Comparison of ENCODE assay signal across 16 cellular contexts in the genomic region with DNA sequence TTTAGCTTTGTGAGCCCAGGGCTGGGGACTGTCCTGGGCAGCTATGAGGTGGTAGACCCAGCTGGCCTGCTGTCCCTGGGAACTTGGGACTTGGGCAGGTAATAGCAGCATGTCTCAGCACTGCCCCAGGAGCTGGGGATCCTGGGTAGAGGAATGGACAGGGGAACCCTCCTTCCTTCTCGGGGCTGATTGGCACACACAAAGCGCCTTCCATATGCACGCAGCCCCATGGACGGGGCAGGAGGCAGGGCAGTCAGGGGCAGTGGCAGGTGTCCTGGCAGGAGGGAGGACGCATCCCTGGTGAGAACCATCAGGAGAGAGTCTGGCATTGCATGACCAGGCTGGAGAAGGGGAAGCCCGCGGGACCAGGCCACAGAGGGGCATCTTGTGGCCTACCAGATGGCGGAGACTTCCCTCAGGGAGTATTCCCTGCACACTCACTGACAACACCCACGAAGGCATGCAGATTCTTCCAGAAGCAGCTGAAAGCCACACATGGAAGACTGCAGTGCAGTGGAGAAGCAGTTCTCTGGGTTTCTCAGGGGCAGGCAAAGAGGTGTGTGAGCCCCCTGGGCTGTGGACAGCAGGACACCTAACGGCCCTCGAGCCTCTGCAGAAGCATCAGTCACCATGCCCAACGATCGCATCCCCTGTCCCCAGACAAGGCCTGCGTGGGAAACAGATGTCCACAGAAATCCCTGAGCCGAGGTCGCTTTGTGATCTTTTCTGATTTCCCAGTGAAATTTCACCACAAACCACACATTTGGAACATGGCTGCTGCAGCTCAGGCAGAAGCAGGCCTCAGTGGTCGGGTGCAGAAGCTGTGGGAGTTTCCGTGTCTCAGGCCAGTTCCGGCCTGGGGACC. TPM values are rescaled to one million over a fixed set of nuclear protein-coding genes. Genes with fewer than 3 reads are reported as not detected.
DNase-seq lines count a peak whose midpoint lies in the region; ATAC-seq and TF ChIP-seq lines count a peak whose summit lies in the region.
"Had no signal": no experiment of that assay in that cellular context is flagged by ENCODE, and none has a peak within 500 bp of the region (broad histone marks: within the 10 kb centered on the region; RNA-seq: fewer than 3 reads in every experiment).

No MANE protein-coding gene starts in this region.

- H3K27ac ChIP-seq in WERI-Rb-1 = no peak overlapping the region

- peak; percentile 0 to 43 for DNase-seq in activated naive CD4-positive, alpha-beta T cell treated with anti-CD3 and anti-CD28 coated beads, Interleukin-2, amount 50 U/mL, for 72 hours (ENCODE audit: low spot score in 2 of 2)
- DNase-seq in activated naive CD4-positive, alpha-beta T cell treated with anti-CD3 and anti-CD28 coated beads, Interleukin-2, amount 10 ng/mL, durations not matched to agents 7 days and 5 days = no peak
- DNase-seq in WERI-Rb-1 (peak; percentile 14), myocyte (ENCODE audit: low read depth) (peak; percentile 59), type B pancreatic cell (ENCODE audit: extremely low spot score, unreplicated experiment) (peak; percentile 60), T-helper 9 cell (no peak)
- DNase-seq: activated T-cell treated with anti-CD3 and anti-CD28 coated beads for 4 hours, amniotic stem cell, DMS 273 treated with DMSO at 0.1 percent for 48 hours, GOT3, NCI-H2081, NCI-H748 treated with DMSO at 0.1 percent for 48 hours had no signal

- H3K27ac Mint-ChIP-seq in activated naive CD4-positive, alpha-beta T cell treated with anti-CD3 and anti-CD28 coated beads, Interleukin-2, amount 50 U/mL, for 72 hours = no peak overlapping the region
- no peak overlapping the region for H3K27ac Mint-ChIP-seq in activated naive CD4-positive, alpha-beta T cell treated with anti-CD3 and anti-CD28 coated beads, Interleukin-2, amount 10 ng/mL, durations not matched to agents 7 days and 5 days
- H3K27ac Mint-ChIP-seq in type B pancreatic cell = no peak overlapping the region
- H3K27ac Mint-ChIP-seq: dendritic cell treated with granulocyte-macrophage colony-stimulating factor and Interleukin-4, amounts not matched to agents 40 ng/mL and 50 ng/mL, for 4 days had no signal

- no peak for TF ChIP-seq CTCF in WERI-Rb-1 (IDR thresholded peaks at IDR 0.05; ENCODE audit: low read depth, low read length)
- no peak for TF ChIP-seq CTCF in type B pancreatic cell (conservative IDR thresholded peaks at IDR 0.05)

- no peaks in the 10 kb centered on the region for H3K9me3 Mint-ChIP-seq in activated naive CD4-positive, alpha-beta T cell treated with anti-CD3 and anti-CD28 coated beads, Interleukin-2, amount 50 U/mL, for 72 hours
- H3K9me3 Mint-ChIP-seq in activated naive CD4-positive, alpha-beta T cell treated with anti-CD3 and anti-CD28 coated beads, Interleukin-2, amount 10 ng/mL, durations not matched to agents 7 days and 5 days = no peaks in the 10 kb centered on the region
- peaks cover 7% of the 10 kb centered on the region for H3K9me3 Mint-ChIP-seq in type B pancreatic cell
- H3K9me3 Mint-ChIP-seq: dendritic cell treated with granulocyte-macrophage colony-stimulating factor and Interleukin-4, amounts not matched to agents 40 ng/mL and 50 ng/mL, for 4 days had no signal

- H3K36me3 ChIP-seq in WERI-Rb-1 = no peaks in the 10 kb centered on the region

- peaks cover 34% of the 10 kb centered on the region for H3K4me1 Mint-ChIP-seq in activated naive CD4-positive, alpha-beta T cell treated with anti-CD3 and anti-CD28 coated beads, Interleukin-2, amount 10 ng/mL, durations not matched to agents 7 days and 5 days
- peaks cover 27% of the 10 kb centered on the region for H3K4me1 Mint-ChIP-seq in type B pancreatic cell (ENCODE audit: unreplicated experiment)

- no peaks in the 10 kb centered on the region for H3K9me3 ChIP-seq in WERI-Rb-1 (ENCODE audit: severe bottlenecking)

- H3K36me3 Mint-ChIP-seq in activated naive CD4-positive, alpha-beta T cell treated with anti-CD3 and anti-CD28 coated beads, Interleukin-2, amount 50 U/mL, for 72 hours = no peaks in the 10 kb centered on the region
- no peaks in the 10 kb centered on the region for H3K36me3 Mint-ChIP-seq in activated naive CD4-positive, alpha-beta T cell treated with anti-CD3 and anti-CD28 coated beads, Interleukin-2, amount 10 ng/mL, durations not matched to agents 7 days and 5 days
- no peaks in the 10 kb centered on the region for H3K36me3 Mint-ChIP-seq in type B pancreatic cell

- CTCF ChIA-PET in activated naive CD4-positive, alpha-beta T cell treated with anti-CD3 and anti-CD28 coated beads, Interleukin-2, amount 10 ng/mL, durations not matched to agents 7 days and 5 days (lab: Charles Lee) = interaction anchor here (0.7 kb wide), 1 partner anchor 78 kb away, joined by 3 read pairs; no protein-coding TSS in a partner anchor

- ATAC-seq in activated naive CD4-positive, alpha-beta T cell treated with anti-CD3 and anti-CD28 coated beads, Interleukin-2, amount 50 U/mL, for 72 hours = no peak
- no peak for ATAC-seq in HG02623 (IDR thresholded peaks at IDR 0.05; ENCODE audit: unreplicated experiment)
- ATAC-seq in HG02840 (IDR thresholded peaks at IDR 0.05; ENCODE audit: low FRiP score, unreplicated experiment) = no peak

- no peak overlapping the region for H3K4me3 ChIP-seq in WERI-Rb-1 (ENCODE audit: low read depth, low read length)

- H3K27me3 ChIP-seq in WERI-Rb-1 (ENCODE audit: insufficient read depth, low read depth, severe bottlenecking) = no peaks in the 10 kb centered on the region

- H3K27me3 Mint-ChIP-seq in activated naive CD4-positive, alpha-beta T cell treated with anti-CD3 and anti-CD28 coated beads, Interleukin-2, amount 10 ng/mL, durations not matched to agents 7 days and 5 days = peaks cover 89% of the 10 kb centered on the region
- peaks cover 12% of the 10 kb centered on the region for H3K27me3 Mint-ChIP-seq in type B pancreatic cell

- H3K4me3 Mint-ChIP-seq in activated naive CD4-positive, alpha-beta T cell treated with anti-CD3 and anti-CD28 coated beads, Interleukin-2, amount 10 ng/mL, durations not matched to agents 7 days and 5 days = no peak overlapping the region
- H3K4me3 Mint-ChIP-seq in type B pancreatic cell = peak overlapping the region; percentile 52
- H3K4me3 Mint-ChIP-seq: dendritic cell treated with granulocyte-macrophage colony-stimulating factor and Interleukin-4, amounts not matched to agents 40 ng/mL and 50 ng/mL, for 4 days had no signal

RNA-seq across cellular contexts. Expression of gene NKD2, which starts 7.0 kb away (rescaled TPM):
- total RNA-seq in activated naive CD4-positive, alpha-beta T cell treated with anti-CD3 and anti-CD28 coated beads, Interleukin-2, amount 50 U/mL, for 72 hours = 10 to 100 TPM in 1 of 2 donors, 1 to 10 TPM in 1; 1.8 to 14.6 TPM
- total RNA-seq in myocyte (not detected in 2 replicates), type B pancreatic cell (ENCODE audit: low replicate concordance) (23.3 and 24.3 TPM in 2 replicates)
- 0.10 TPM for polyA plus RNA-seq in myocyte (2012)
- polyA plus RNA-seq: fibroblast of lung had no signal

Comparison
In these comparisons a context has a peak if more than half of its experiments do, and no peak if none do; other contexts are left out.
1. DNase-seq: peak in activated naive CD4-positive, alpha-beta T cell treated with anti-CD3 and anti-CD28 coated beads, Interleukin-2, amount 50 U/mL, for 72 hours (2 of 2), WERI-Rb-1 (single experiment), myocyte (single experiment) and type B pancreatic cell (single experiment); none in activated naive CD4-positive, alpha-beta T cell treated with anti-CD3 and anti-CD28 coated beads, Interleukin-2, amount 10 ng/mL, durations not matched to agents 7 days and 5 days (single experiment) and T-helper 9 cell (single experiment).